ENCODE assay signal across 10 cellular contexts in the genomic region with DNA sequence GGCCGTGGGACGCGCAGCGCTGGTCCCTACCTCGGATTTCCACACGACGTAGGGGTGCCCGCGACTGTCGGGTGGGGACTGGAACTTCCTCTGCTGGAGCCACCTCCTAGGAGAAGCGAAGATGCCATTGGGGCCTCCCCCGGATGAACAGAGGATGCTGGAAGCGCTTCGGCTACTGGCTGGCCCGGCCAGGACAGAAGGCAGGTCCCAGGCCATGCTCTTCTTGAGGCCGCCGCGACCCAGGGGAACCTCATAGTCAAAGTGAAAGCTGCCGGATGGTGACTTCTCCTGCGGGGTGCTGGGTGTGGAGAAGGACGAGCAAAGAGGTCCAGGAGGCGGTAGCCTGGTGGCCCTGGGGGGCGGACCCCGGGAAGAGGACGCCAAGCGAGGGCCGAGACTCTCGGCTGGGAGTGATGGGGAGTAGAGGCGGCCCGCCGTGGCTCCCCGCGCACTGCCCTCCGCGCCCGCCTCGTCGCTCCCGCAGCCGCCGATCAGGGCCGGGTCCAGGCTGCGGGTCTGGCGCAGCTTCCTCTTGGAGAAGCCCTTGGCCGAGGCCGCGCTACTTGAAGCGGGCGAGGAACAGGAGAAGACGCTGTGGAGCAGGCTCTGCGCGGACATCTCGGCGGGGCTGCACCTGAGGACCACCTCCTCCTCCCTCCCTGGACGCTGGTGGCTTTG. TPM values are rescaled to one million over a fixed set of nuclear protein-coding genes. Genes with fewer than 3 reads are reported as not detected.
DNase-seq lines count a peak whose midpoint lies in the region; ATAC-seq and TF ChIP-seq lines count a peak whose summit lies in the region.
"Had no signal": no experiment of that assay in that cellular context is flagged by ENCODE, and none has a peak within 500 bp of the region (broad histone marks: within the 10 kb centered on the region; RNA-seq: fewer than 3 reads in every experiment).

No MANE protein-coding gene starts in this region.

- H3K4me3 ChIP-seq in Peyer's patch (peak overlapping the region; percentile 15 to 50 (median 27)), cardiac muscle cell (peak overlapping the region; percentile 75)

- no peaks in the 10 kb centered on the region for H3K27me3 ChIP-seq in Peyer's patch
- H3K27me3 ChIP-seq in cardiac muscle cell = no peaks in the 10 kb centered on the region

- peak; percentile 16 for DNase-seq in EL
- DNase-seq in Peyer's patch = peak in 1 of 3 donors; percentile 43
- DNase-seq in cardiac muscle cell (ENCODE audit: low read depth in 1 of 2, low spot score in 1 of 2) = peak; percentile 14 to 21
- DNase-seq in posterior vena cava (ENCODE audit: low spot score) = peak; percentile 79
- DNase-seq in NCI-H69 (lab: John Stamatoyannopoulos, UW) = no peak
- DNase-seq in NCI-H1694 (lab: John Stamatoyannopoulos, UW) = no peak
- DNase-seq: stimulated activated CD4-positive, alpha-beta T cell treated with anti-CD3 and anti-CD28 coated beads, Interleukin-4, amount 100 ng/mL, for 24 hours had no signal

- no peaks in the 10 kb centered on the region for H3K9me3 ChIP-seq in Peyer's patch
- H3K9me3 ChIP-seq in cardiac muscle cell (ENCODE audit: low read depth) = no peaks in the 10 kb centered on the region

- H3K4me1 ChIP-seq in Peyer's patch (no peaks in the 10 kb centered on the region), cardiac muscle cell (ENCODE audit: low read depth) (no peaks in the 10 kb centered on the region)

- H3K36me3 ChIP-seq in Peyer's patch = no peaks in the 10 kb centered on the region
- H3K36me3 ChIP-seq in cardiac muscle cell = no peaks in the 10 kb centered on the region

- TF ChIP-seq CTCF in Peyer's patch (IDR thresholded peaks at IDR 0.05) (no peak), cardiac muscle cell (IDR thresholded peaks at IDR 0.05; ENCODE audit: low read depth, low read length) (no peak)

- no peak for ATAC-seq in GM18498 (IDR thresholded peaks at IDR 0.05; ENCODE audit: unreplicated experiment)
- no peak for ATAC-seq in HG03521 (IDR thresholded peaks at IDR 0.05; ENCODE audit: unreplicated experiment)

- H3K27ac ChIP-seq in Peyer's patch (peak overlapping the region in 2 of 4 donors; percentile 14 to 70), cardiac muscle cell (peak overlapping the region; percentile 87)

- TF ChIP-seq POLR2A in Peyer's patch (IDR thresholded peaks at IDR 0.05) = no peak

- intact Hi-C loops in posterior vena cava (cut with DNase I) = loop anchor here in 1 of 2 donors (2.0 kb wide), 1 partner anchor 30 kb away; no protein-coding TSS in a partner anchor

RNA-seq across cellular contexts. Expression of gene ARHGAP6, which starts 1.4 kb away (rescaled TPM):
- total RNA-seq in Peyer's patch = 10 to 100 TPM in 1 of 4 donors, 1 to 10 TPM in 3; 2.1 to 30.5 (median 4.9) TPM
- 18.5 and 45.0 TPM in 2 replicates for total RNA-seq in cardiac muscle cell
- 10.5 and 14.9 TPM in 2 replicates for polyA plus RNA-seq in cardiac muscle cell
- 10 to 100 TPM; 19.6 to 20.2 TPM for total RNA-seq in posterior vena cava
- total RNA-seq: T-helper 1 cell treated with Interleukin-12 subunit alpha and Interleukin-12 subunit beta and Interleukin-4 antibody, amounts not matched to agents 30 ng/mL and 1 ng/mL, for 36 hours had no signal

Comparison
In these comparisons a context has a peak if more than half of its experiments do, and no peak if none do; other contexts are left out.
1. DNase-seq: peak in EL (single experiment), cardiac muscle cell (2 of 2) and posterior vena cava (single experiment); none in NCI-H69 (single experiment) and NCI-H1694 (single experiment).